In genomic region chr3:73393005-73393404, GRCh38 we compare ENCODE assay signal across 27 cellular contexts.
"Had no signal": no experiment of that assay in that cellular context is flagged by ENCODE, and none has a peak within 500 bp of the region (broad histone marks: within the 10 kb centered on the region; RNA-seq: fewer than 3 reads in every experiment).

No MANE protein-coding gene starts in this region.

- FAIRE-seq: colon, endometrium, endothelial cell of umbilical vein, frontal cortex had no signal

- DNase-seq: colonic mucosa; cortex of kidney; dermis blood vessel endothelial cell; effector CD4-positive, alpha-beta T cell; effector CD8-positive, alpha-beta T cell; effector memory CD4-positive, alpha-beta T cell; effector memory CD8-positive, alpha-beta T cell; endodermal cell; erythroblast; esophagus squamous epithelium; foreskin fibroblast; foreskin keratinocyte; foreskin melanocyte; gastrocnemius medialis; glutamatergic neuron; head of caudate nucleus; heart left ventricle had no signal

- H3K27me3 ChIP-seq: colonic mucosa, dorsolateral prefrontal cortex, esophagus muscularis mucosa, esophagus squamous epithelium, foreskin keratinocyte, gastrocnemius medialis, gastroesophageal sphincter, heart left ventricle had no signal

- H3K4me1 ChIP-seq: colonic mucosa, esophagus squamous epithelium, foreskin keratinocyte, gastrocnemius medialis, gastroesophageal sphincter, heart left ventricle had no signal

- H3K4me3 ChIP-seq: colonic mucosa, coronary artery, dorsolateral prefrontal cortex, esophagus muscularis mucosa, esophagus squamous epithelium, gastrocnemius medialis, gastroesophageal sphincter, heart left ventricle had no signal

- ATAC-seq: effector memory CD8-positive, alpha-beta T cell; esophagus mucosa; foreskin keratinocyte; gastrocnemius medialis; gastroesophageal sphincter; heart left ventricle had no signal

- H3K36me3 ChIP-seq: colonic mucosa had no signal

- H3K27ac ChIP-seq: colonic mucosa, coronary artery, dorsolateral prefrontal cortex, epithelial cell of prostate, esophagus muscularis mucosa, foreskin keratinocyte, gastrocnemius medialis, heart left ventricle had no signal

- H3K9me3 ChIP-seq: colonic mucosa, esophagus muscularis mucosa, esophagus squamous epithelium, gastrocnemius medialis, gastroesophageal sphincter, heart left ventricle had no signal
